In the genomic region with DNA sequence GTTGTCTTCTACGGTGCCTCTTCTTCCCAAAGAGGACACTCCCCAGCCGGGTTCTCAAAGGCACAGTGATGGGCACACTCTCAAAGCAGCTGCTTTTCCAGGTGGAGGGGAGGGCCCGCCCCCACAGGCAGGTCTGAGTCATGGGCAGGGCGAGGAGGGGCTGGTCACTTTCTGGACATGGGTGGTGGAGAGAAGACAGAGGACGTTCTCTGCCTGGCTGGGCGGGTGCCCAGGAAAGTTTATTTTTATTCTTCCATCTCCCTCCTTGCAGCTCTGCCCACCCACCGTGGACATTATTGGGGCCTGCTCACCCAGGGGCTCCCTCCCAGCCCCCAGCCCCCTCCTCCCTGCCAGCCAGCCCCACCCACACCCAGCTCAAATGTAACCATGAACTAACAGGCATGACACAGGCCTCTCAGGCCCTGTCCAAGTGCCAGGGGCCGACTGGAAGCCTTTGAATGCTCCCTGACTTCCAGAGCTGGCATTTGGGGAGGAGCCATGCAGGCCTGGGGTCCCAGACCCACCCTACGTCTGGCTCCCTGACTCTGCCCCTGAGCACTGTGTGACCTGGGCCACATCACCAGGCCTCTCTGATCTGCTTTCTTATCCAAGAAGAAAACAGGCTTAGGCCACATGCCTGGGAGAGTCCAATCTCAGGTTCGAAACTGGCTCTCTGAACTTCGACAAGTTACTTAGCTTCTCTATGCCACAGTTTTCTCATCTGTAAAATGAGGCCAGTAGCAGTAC, we compare ENCODE assay signal across 16 cellular contexts. TPM values are rescaled to one million over a fixed set of nuclear protein-coding genes. Genes with fewer than 3 reads are reported as not detected.
DNase-seq lines count a peak whose midpoint lies in the region; ATAC-seq, FAIRE-seq and TF ChIP-seq lines count a peak whose summit lies in the region.
"Had no signal": no experiment of that assay in that cellular context is flagged by ENCODE, and none has a peak within 500 bp of the region (broad histone marks: within the 10 kb centered on the region; RNA-seq: fewer than 3 reads in every experiment).

No MANE protein-coding gene starts in this region.

- H3K27ac ChIP-seq in GM23248 (0 out of 2 replicates have a peak overlapping the region, but pooled peaks have one; percentile 12), K562 (ENCODE audit: extremely low read depth, low read depth, low read length) (peak overlapping the region; percentile 28; the same call in 1 of the 3 replicates), right cardiac atrium (ENCODE audit: low read length) (peak overlapping the region; percentile 84), stomach (peak overlapping the region in 4 of 5 donors; percentile 67 to 85 (median 80))
- H3K27ac ChIP-seq: HL-60, WERI-Rb-1 had no signal

- H4K20me1 ChIP-seq in GM23248 (ENCODE audit: insufficient read depth) (no peaks in the 10 kb centered on the region), K562 (replicated peaks; ENCODE audit: control insufficient read depth, insufficient read depth, low read length) (0 out of 2 replicates have a peak, but pooled peaks cover 5% of the 10 kb centered on the region)

- TF ChIP-seq CTCF in K562 (IDR thresholded peaks at IDR 0.05 in 2 of 3, conservative IDR thresholded peaks at IDR 0.05 in 1 of 3; ENCODE audit: insufficient read depth in 2 of 3, low read depth in 1 of 3, low read length in 3 of 3) (no peak), stomach (IDR thresholded peaks at IDR 0.05) (no peak), type B pancreatic cell (conservative IDR thresholded peaks at IDR 0.05) (no peak)

- H3F3A ChIP-seq in GM23248 (ENCODE audit: insufficient read depth) = peaks cover 15% of the 10 kb centered on the region; the same call in 1 of the 2 replicates

- H3K9me3 ChIP-seq in GM23248 (ENCODE audit: low read depth) (no peaks in the 10 kb centered on the region), K562 (replicated peaks; ENCODE audit: control insufficient read depth, insufficient read depth, low read depth, low read length) (no peaks in the 10 kb centered on the region), right cardiac atrium (ENCODE audit: control insufficient read depth, low read length) (no peaks in the 10 kb centered on the region), stomach (no peaks in the 10 kb centered on the region)

- H3K36me3 ChIP-seq in GM23248 (ENCODE audit: low read depth) (no peaks in the 10 kb centered on the region; the same call in 1 of the 2 replicates), K562 (ENCODE audit: control insufficient read depth, insufficient read depth, low read length) (peaks cover 81% of the 10 kb centered on the region), stomach (peaks cover 0 to 42% (median 31%) of the 10 kb centered on the region in 4 donors)
- H3K36me3 ChIP-seq: WERI-Rb-1 had no signal

- in situ Hi-C loops in GM23248 (cut with MboI) (no loop called here), K562 (cut with MboI) (no loop called here)

- DNase-seq in GM23248 = peak; percentile 41
- DNase-seq in K562 (ENCODE audit: extremely low read depth in 1 of 4, low spot score in 3 of 4) = peak in 2 of 4 experiments; percentile 32 to 39
- DNase-seq in right cardiac atrium = peak; percentile 72 to 84 (median 82)
- DNase-seq in stomach = no peak
- DNase-seq in activated CD4-positive, alpha-beta T cell treated with anti-CD3 and anti-CD28 coated beads for 48 hours = no peak
- no peak for DNase-seq in SK-N-DZ (ENCODE audit: low spot score)
- no peak for DNase-seq in type B pancreatic cell (ENCODE audit: extremely low spot score, unreplicated experiment)
- DNase-seq: amniotic stem cell, MM.1S, NCI-H345, SHP77, WERI-Rb-1 had no signal

- CTCF ChIA-PET in K562 (lab: Yijun Ruan, JAX; ENCODE audit: low intra/inter-chr PET ratio) = interaction anchor here (0.6 kb wide), 1 partner anchor 625 kb away, joined by 3 read pairs; no protein-coding TSS in a partner anchor

- no peaks in the 10 kb centered on the region for H3K27me3 ChIP-seq in GM23248 (replicated peaks; ENCODE audit: insufficient read depth)
- no peaks in the 10 kb centered on the region for H3K27me3 ChIP-seq in K562 (ENCODE audit: control insufficient read depth in 2 of 2, insufficient read depth in 2 of 2, low read length in 2 of 2)
- no peaks in the 10 kb centered on the region for H3K27me3 ChIP-seq in right cardiac atrium (ENCODE audit: control insufficient read depth, insufficient read depth)
- H3K27me3 ChIP-seq in stomach = no peaks in the 10 kb centered on the region

- WGBS in GM23248 (ENCODE audit: low coverage in 1 of 2, low lambda C conversion rate in 2 of 2, missing lambda C conversion rate in 2 of 2), 2 experiments = 61 to 68% methylated on average over 10 to 11 of the region's 11 CpGs
- 77% methylated on average over 10 of the region's 11 CpGs for WGBS in K562 (ENCODE audit: insufficient coverage, low coverage, missing lambda C conversion rate)
- WGBS in right cardiac atrium = 48% methylated on average over 11 of the region's 11 CpGs
- 61 to 69% (median 65%) methylated on average over 11 of the region's 11 CpGs for WGBS in stomach, 5 donors

- H3K9me3 Mint-ChIP-seq in type B pancreatic cell = no peaks in the 10 kb centered on the region

- H3K4me3 ChIP-seq in GM23248 (no peak overlapping the region), K562 (no peak overlapping the region), right cardiac atrium (ENCODE audit: low read length) (no peak overlapping the region), stomach (no peak overlapping the region)

- H3K4me1 ChIP-seq in GM23248 (ENCODE audit: insufficient read depth) (peaks cover 15% of the 10 kb centered on the region), K562 (replicated peaks in 1 of 2; ENCODE audit: control insufficient read depth in 2 of 2, insufficient read depth in 2 of 2, low read length in 2 of 2) (peaks cover 43 to 52% of the 10 kb centered on the region in 2 experiments), right cardiac atrium (ENCODE audit: control insufficient read depth, insufficient read depth, low read length) (peaks cover 20% of the 10 kb centered on the region), stomach (peaks cover 36 to 78% (median 53%) of the 10 kb centered on the region in 4 donors)

- H3K4me2 ChIP-seq in GM23248 (ENCODE audit: unreplicated experiment) (no peak overlapping the region), K562 (ENCODE audit: insufficient read depth, low read length) (no peak overlapping the region)

- ATAC-seq in K562 = no peak
- ATAC-seq in right cardiac atrium = peak; percentile 35 to 57
- ATAC-seq in GM21423 (IDR thresholded peaks at IDR 0.05; ENCODE audit: unreplicated experiment) = no peak

- no peak for TF ChIP-seq RAD21 in K562 (CRISPR knock-in tag; conservative IDR thresholded peaks at IDR 0.05 in 1 of 2, IDR thresholded peaks at IDR 0.05 in 1 of 2)

- no TSS peak for BruUV-seq in K562 (replicated peaks; lab: Mats Ljungman, UMichigan)

- H2AFZ ChIP-seq in GM23248 (no peak overlapping the region), K562 (ENCODE audit: low read depth, low read length) (no peak overlapping the region)

- H3K9ac ChIP-seq in GM23248 (no peak overlapping the region), K562 (ENCODE audit: insufficient read depth in 1 of 2, low read depth in 2 of 2, low read length in 2 of 2) (peak overlapping the region; percentile 20 to 43; a peak in 1 of 4 replicates)

- peaks cover 34% of the 10 kb centered on the region for H3K4me1 Mint-ChIP-seq in type B pancreatic cell (ENCODE audit: unreplicated experiment)

- TF ChIP-seq POLR2A in K562 (conservative IDR thresholded peaks at IDR 0.05) = no peak
- no peak for TF ChIP-seq POLR2A in stomach (IDR thresholded peaks at IDR 0.05)

- H3K9me2 ChIP-seq in GM23248 (ENCODE audit: insufficient read depth) = no peaks in the 10 kb centered on the region

- H3K27ac Mint-ChIP-seq in type B pancreatic cell = no peak overlapping the region
- H3K27ac Mint-ChIP-seq: B cell had no signal

- no peaks in the 10 kb centered on the region for H3K27me3 Mint-ChIP-seq in type B pancreatic cell
- H3K27me3 Mint-ChIP-seq: B cell had no signal

- H3K9me1 ChIP-seq in K562 (ENCODE audit: control insufficient read depth, insufficient read depth, low read length) = no peaks in the 10 kb centered on the region

- FAIRE-seq in K562 (lab: Jason Lieb, UNC) = no peak
- FAIRE-seq: G401.6 had no signal

- no peaks in the 10 kb centered on the region for H3K36me3 Mint-ChIP-seq in type B pancreatic cell

- TF ChIP-seq EP300 in K562 (IDR thresholded peaks at IDR 0.05; ENCODE audit: low read length) (no peak), stomach (IDR thresholded peaks at IDR 0.05) (no peak)

- no peaks in the 10 kb centered on the region for H3K79me2 ChIP-seq in GM23248 (ENCODE audit: insufficient read depth)
- H3K79me2 ChIP-seq in K562 (ENCODE audit: control insufficient read depth, insufficient read depth, low read length) = peaks cover 26% of the 10 kb centered on the region

- intact Hi-C loops in K562 (cut with micrococcal nuclease) (no loop called here), right cardiac atrium (cut with DNase I) (no loop called here), stomach (cut with DNase I; ENCODE audit: low total_unique reads) (no loop called here)

- H3K4me3 Mint-ChIP-seq in type B pancreatic cell = no peak overlapping the region
- H3K4me3 Mint-ChIP-seq: B cell had no signal

- POLR2A ChIA-PET in K562 (lab: Yijun Ruan, JAX) = interaction anchor here (1.1 kb wide), 1 partner anchor 28 kb away, joined by 3 read pairs; no protein-coding TSS in a partner anchor

RNA-seq across cellular contexts. Expression of a gene that starts 8.0 kb away (rescaled TPM):
- total RNA-seq in GM23248 (2014; rRNA removed; shearing (Covaris generic)) = 311 and 339 TPM in 2 replicates
- polyA plus RNA-seq in GM23248 (2016; fragmentation: Nextera tagmentation; extraction: Ambion mirVana) (254 and 269 TPM in 2 replicates), K562 (2011; rRNA removed) (35.3 and 37.6 TPM in 2 replicates), K562 (2014; fragmentation: Illumina TruSeq; extraction: Trizol) (55.1 and 56.7 TPM in 2 replicates), K562 (2014; fragmentation: Nextera tagmentation; extraction: Ambion mirVana) (1 to 10 TPM; 5.5 TPM), K562 (2014; rRNA removed) (43.9 and 48.0 TPM in 2 replicates), right cardiac atrium (447 TPM), stomach (10 to 100 TPM; 16.2 to 28.0 (median 25.1) TPM)
- total RNA-seq in K562 (2011; cell fraction: chromatin; rRNA removed; ENCODE audit: low replicate concordance) = 34.9 and 72.8 TPM in 2 replicates
- 45.9 and 47.5 TPM in 2 replicates for total RNA-seq in K562 (2011; cell fraction: nucleolus; rRNA removed)
- 36.4 and 37.1 TPM in 2 replicates for total RNA-seq in K562 (2011; cell fraction: nucleoplasm; rRNA removed)
- total RNA-seq in K562 (2014; rRNA removed) (48.3 and 61.2 TPM in 2 replicates), K562 (2014; rRNA removed; fragmentation: Illumina TruSeq; extraction: Trizol) (17.4 and 22.0 TPM in 2 replicates), K562 (2015; rRNA removed; fragmentation: Illumina TruSeq; extraction: Trizol) (20.4 and 21.0 TPM in 2 replicates), K562 (2021) (78.5 and 82.3 TPM in 2 replicates), right cardiac atrium (1,000 to 10,000 TPM in 3 of 4 donors, 100 to 1,000 TPM in 1; 963 to 1,731 (median 1,257) TPM), stomach (100 to 1,000 TPM in 1 of 5 donors, 10 to 100 TPM in 4; 27.8 to 195 (median 44.3) TPM), type B pancreatic cell (ENCODE audit: low replicate concordance) (28.6 and 31.7 TPM in 2 replicates)
- 31.6 and 76.0 TPM in 2 replicates for polyA plus RNA-seq in K562 (2011; cell fraction: cytosol; rRNA removed)
- polyA plus RNA-seq in K562 (2011; cell fraction: nucleus; rRNA removed) = 26.4 and 54.7 TPM in 2 replicates
- 47.9 and 85.2 TPM in 2 replicates for polyA plus RNA-seq in K562 (2012)
- polyA minus RNA-seq in K562 (2011; rRNA and poly(A)+ RNA removed) = 21.4 and 54.6 TPM in 2 replicates
- 46.4 and 51.2 TPM in 2 replicates for polyA minus RNA-seq in K562 (2011; cell fraction: cytosol; rRNA and poly(A)+ RNA removed)
- 18.8 and 21.4 TPM in 2 replicates for polyA minus RNA-seq in K562 (2011; cell fraction: nucleus; rRNA and poly(A)+ RNA removed)
- 0.56 and 0.81 TPM in 2 replicates for polyA plus RNA-seq in SK-N-DZ (2014; cell fraction: cytosol; rRNA removed)
- polyA plus RNA-seq in SK-N-DZ (2014; cell fraction: nucleus; rRNA removed) = 0.08 and 0.23 TPM in 2 replicates

Comparison
In these comparisons a context has a peak if more than half of its experiments do, and no peak if none do; other contexts are left out.
1. DNase-seq: peak in GM23248 (single experiment) and right cardiac atrium (3 of 3); none in stomach (single experiment), activated CD4-positive, alpha-beta T cell treated with anti-CD3 and anti-CD28 coated beads for 48 hours (single experiment), SK-N-DZ (single experiment) and type B pancreatic cell (single experiment).
2. H3K27ac ChIP-seq: peak in every context shown above with its lines; median percentile 84 in right cardiac atrium; 80 in stomach; 28 in K562; 12 in GM23248.
3. ATAC-seq: peak in right cardiac atrium (2 of 2); none in K562 (single experiment) and GM21423 (single experiment).